In genomic region chr19:46009530-46010510, GRCh38 we compare ENCODE assay signal across 8 cellular contexts. TPM values are rescaled to one million over a fixed set of nuclear protein-coding genes. Genes with fewer than 3 reads are reported as not detected.
DNase-seq lines count a peak whose midpoint lies in the region; ATAC-seq, FAIRE-seq and TF ChIP-seq lines count a peak whose summit lies in the region.

No MANE protein-coding gene starts in this region.

- H3K9me2 ChIP-seq in GM23338 (ENCODE audit: insufficient read depth) = no peaks in the 10 kb centered on the region

- H2BK15ac ChIP-seq in H1 (ENCODE audit: low read length) = no peak overlapping the region

- no peak overlapping the region for H3K14ac ChIP-seq in H1 (ENCODE audit: insufficient read length)

- peaks cover 4% of the 10 kb centered on the region; the same call in 2 of the 3 replicates for H3K4me1 Mint-ChIP-seq in GM23338
- peaks cover 5% of the 10 kb centered on the region for H3K4me1 Mint-ChIP-seq in activated CD8-positive, alpha-beta T cell treated with anti-CD3 and anti-CD28 coated beads for 36 hours (ENCODE audit: low read depth)

- peaks cover 8% of the 10 kb centered on the region for H3K27me3 Mint-ChIP-seq in GM23338 (ENCODE audit: insufficient read depth, low read depth, poor library complexity)
- H3K27me3 Mint-ChIP-seq in activated CD8-positive, alpha-beta T cell treated with anti-CD3 and anti-CD28 coated beads for 36 hours = peaks cover 6% of the 10 kb centered on the region

- POLR2A ChIA-PET in activated CD8-positive, alpha-beta T cell treated with anti-CD3 and anti-CD28 coated beads for 36 hours (lab: Charles Lee) = interaction anchor here (0.6 to 2.6 kb wide), 2 partner anchors 14 to 448 kb away, joined by 3 to 7 read pairs; partner anchors contain the start of gene CCDC61
- POLR2A ChIA-PET in H1 (lab: Charles Lee; ENCODE audit: partially characterized antibody) = no interaction called here

- H3K4me1 ChIP-seq in GM23338 (ENCODE audit: insufficient read depth) = peaks cover 6% of the 10 kb centered on the region; the same call in 1 of the 2 replicates
- H3K4me1 ChIP-seq in H1 (replicated peaks in 1 of 4; ENCODE audit: control insufficient read depth in 3 of 4, insufficient read depth in 4 of 4, low read length in 3 of 4) = peaks cover 0 to 6% (median 5%) of the 10 kb centered on the region in 4 experiments; a peak in 5 of 7 replicates

- no peaks in the 10 kb centered on the region for H3K79me2 ChIP-seq in GM23338 (replicated peaks; ENCODE audit: insufficient read depth)
- no peaks in the 10 kb centered on the region for H3K79me2 ChIP-seq in H1 (ENCODE audit: control insufficient read depth in 1 of 2, insufficient read depth in 2 of 2, low read length in 2 of 2)

- no peak overlapping the region for H3K4ac ChIP-seq in H1 (replicated peaks; ENCODE audit: insufficient read length, low read depth, low read length)

- H2BK5ac ChIP-seq in H1 (ENCODE audit: low read depth, low read length) = no peak overlapping the region; the same call in 1 of the 2 replicates

- H3K27me3 ChIP-seq in GM23338 (ENCODE audit: insufficient read depth) (peaks cover 22% of the 10 kb centered on the region), H1 (replicated peaks in 1 of 4; ENCODE audit: control insufficient read depth in 3 of 4, extremely low read depth in 1 of 4, insufficient read depth in 3 of 4, low read length in 3 of 4) (peaks cover 0 to 7% (median 6%) of the 10 kb centered on the region in 4 experiments; a peak in 4 of 7 replicates)

- intact Hi-C loops in activated CD8-positive, alpha-beta T cell treated with anti-CD3 and anti-CD28 coated beads for 36 hours (cut with micrococcal nuclease) = no loop called here

- no peaks in the 10 kb centered on the region for H3K9me3 ChIP-seq in H1 (ENCODE audit: insufficient read depth in 2 of 2, low read depth in 1 of 2, low read length in 1 of 2)

- CTCF ChIA-PET in activated CD8-positive, alpha-beta T cell treated with anti-CD3 and anti-CD28 coated beads for 36 hours (lab: Charles Lee) = interaction anchor here (0.7 to 2.2 kb wide), 11 partner anchors 8 to 256 kb away, joined by 3 to 12 read pairs (median 4); partner anchors contain the start of genes CCDC61 and FOXA3
- CTCF ChIA-PET in H1 (lab: Charles Lee; ENCODE audit: partially characterized antibody) = interaction anchor here (0.6 to 3.3 kb wide), 36 partner anchors 8 to 482 kb away, joined by 3 to 25 read pairs (median 4); partner anchors contain the start of genes CCDC61, MYPOP and NANOS2

- H4K8ac ChIP-seq in H1 (ENCODE audit: extremely low read depth, insufficient read depth, low read length) = peak overlapping the region; percentile 75

- H3K4me3 ChIP-seq in AG09309 (ENCODE audit: control insufficient read depth, low read depth, low read length) (no peak overlapping the region), GM23338 (no peak overlapping the region), H1 (ENCODE audit: extremely low read depth in 1 of 4, insufficient read depth in 2 of 4, low read depth in 3 of 4, low read length in 4 of 4) (no peak overlapping the region)

- no peak overlapping the region for H2BK12ac ChIP-seq in H1 (ENCODE audit: low read depth, low read length)

- no peak for TF ChIP-seq POLR2A in H1 (IDR thresholded peaks at IDR 0.05; ENCODE audit: control extremely low read depth in 1 of 2, low read depth in 2 of 2, low read length in 2 of 2)

- peak overlapping the region; percentile 5 for H4K91ac ChIP-seq in H1 (replicated peaks; ENCODE audit: insufficient read length, low read length)

- peak; percentile 84 for TF ChIP-seq CTCF in AG09309 (IDR thresholded peaks at IDR 0.05; ENCODE audit: control insufficient read depth, insufficient read depth, low read depth, low read length, missing control alignments)
- peak; percentile 71 to 91 for TF ChIP-seq CTCF in GM23338 (conservative IDR thresholded peaks at IDR 0.05; ENCODE audit: low read depth in 2 of 2)
- TF ChIP-seq CTCF in activated CD8-positive, alpha-beta T cell treated with anti-CD3 and anti-CD28 coated beads for 36 hours (IDR thresholded peaks at IDR 0.05) = peak; percentile 80
- TF ChIP-seq CTCF in H1 (IDR thresholded peaks at IDR 0.05; ENCODE audit: control extremely low read depth in 1 of 3, insufficient read depth in 1 of 3, low read depth in 1 of 3, low read length in 3 of 3) = peak; percentile 75 to 84 (median 82)

- H3K36me3 Mint-ChIP-seq in GM23338 (ENCODE audit: low read depth) = peaks cover 22% of the 10 kb centered on the region
- peaks cover 28% of the 10 kb centered on the region for H3K36me3 Mint-ChIP-seq in activated CD8-positive, alpha-beta T cell treated with anti-CD3 and anti-CD28 coated beads for 36 hours (ENCODE audit: low read depth)

- H3K27ac ChIP-seq in GM23338 (ENCODE audit: low read depth) = 0 out of 2 replicates have a peak overlapping the region, but pooled peaks have one; percentile 45
- no peak overlapping the region for H3K27ac ChIP-seq in H1 (ENCODE audit: low read depth, low read length)

- H3K79me1 ChIP-seq in H1 (ENCODE audit: low read depth, low read length) = no peaks in the 10 kb centered on the region

- H2AFZ ChIP-seq in GM23338 = no peak overlapping the region
- no peak overlapping the region for H2AFZ ChIP-seq in H1 (ENCODE audit: low read length)

- no peaks in the 10 kb centered on the region for H3K9me3 Mint-ChIP-seq in GM23338
- no peaks in the 10 kb centered on the region for H3K9me3 Mint-ChIP-seq in activated CD8-positive, alpha-beta T cell treated with anti-CD3 and anti-CD28 coated beads for 36 hours

- H3K18ac ChIP-seq in H1 (ENCODE audit: extremely low read depth, low read length) = peak overlapping the region; percentile 0; the same call in 1 of the 2 replicates

- peak overlapping the region; percentile 65 for H3K4me2 ChIP-seq in GM23338
- H3K4me2 ChIP-seq in H1 (ENCODE audit: insufficient read depth in 1 of 2, low read depth in 2 of 2, low read length in 2 of 2) = peak overlapping the region in 1 of 2 experiments; percentile 24; a peak in 1 of 4 replicates

- no peak overlapping the region for H2BK120ac ChIP-seq in H1 (replicated peaks; ENCODE audit: low read depth, low read length)

- no peak overlapping the region for H3K4me3 Mint-ChIP-seq in GM23338
- H3K4me3 Mint-ChIP-seq in activated CD8-positive, alpha-beta T cell treated with anti-CD3 and anti-CD28 coated beads for 36 hours = no peak overlapping the region

- no peak overlapping the region for H2AK5ac ChIP-seq in H1 (ENCODE audit: low read depth, low read length)

- no peaks in the 10 kb centered on the region for H3F3A ChIP-seq in GM23338 (replicated peaks; ENCODE audit: low read depth)

- DNase-seq in AG09309 (ENCODE audit: low read depth) (no peak), GM23338 (ENCODE audit: low spot score) (peak; percentile 85), NCI-H526 treated with DMSO at 0.1 percent for 48 hours (lab: John Stamatoyannopoulos, UW) (peak; percentile 44), H1 (ENCODE audit: low read depth in 1 of 2, low spot score in 2 of 2) (peak in 1 of 2 experiments; percentile 95), middle frontal gyrus (ENCODE audit: extremely low spot score, low spot score) (peak; percentile 43), mesenteric fat pad (ENCODE audit: low spot score) (no peak)
- peak; percentile 82 for DNase-seq in activated CD8-positive, alpha-beta T cell treated with anti-CD3 and anti-CD28 coated beads for 36 hours
- peak; percentile 30 to 40 for DNase-seq in stimulated activated CD8-positive, alpha-beta memory T cell treated with anti-CD3 and anti-CD28 coated beads, Interleukin-7, amount 100 ng/mL, for 1 hour (ENCODE audit: low read depth in 2 of 2)

- H3K23ac ChIP-seq in H1 (ENCODE audit: insufficient read length) = no peak overlapping the region

- H3K56ac ChIP-seq in H1 (replicated peaks; ENCODE audit: insufficient read length, low read depth, low read length) = no peak overlapping the region

- H3K23me2 ChIP-seq in H1 (ENCODE audit: low read depth, low read length) = peaks cover 4% of the 10 kb centered on the region; the same call in 1 of the 2 replicates

- H2BK20ac ChIP-seq in H1 (ENCODE audit: low read length) = no peak overlapping the region

- H4K20me1 ChIP-seq in GM23338 (replicated peaks; ENCODE audit: insufficient read depth) = peaks cover 16% of the 10 kb centered on the region
- H4K20me1 ChIP-seq in H1 (replicated peaks in 1 of 2; ENCODE audit: control insufficient read depth in 1 of 2, insufficient read depth in 2 of 2, low read length in 2 of 2) = peaks cover 5 to 8% of the 10 kb centered on the region in 2 experiments

- peak; percentile 61 to 72 for TF ChIP-seq RAD21 in H1 (IDR thresholded peaks at IDR 0.05 in 1 of 2, conservative IDR thresholded peaks at IDR 0.05 in 1 of 2; ENCODE audit: low read depth in 2 of 2, low read length in 2 of 2)

- 66% methylated on average over 28 of the region's 28 CpGs; no CpG with 5 or more reads in 1 of the 2 experiments for WGBS in H1 (ENCODE audit: extremely low coverage in 1 of 2, insufficient coverage in 1 of 2, insufficient read length in 1 of 2, insufficient replicate concordance in 2 of 2, low coverage in 1 of 2, low lambda C conversion rate in 2 of 2, missing lambda C conversion rate in 1 of 2), 2 experiments

- H3K27ac Mint-ChIP-seq in GM23338 = no peak overlapping the region
- H3K27ac Mint-ChIP-seq in activated CD8-positive, alpha-beta T cell treated with anti-CD3 and anti-CD28 coated beads for 36 hours = no peak overlapping the region

- ATAC-seq in GM23338 = peak; percentile 87
- ATAC-seq in activated CD8-positive, alpha-beta T cell treated with anti-CD3 and anti-CD28 coated beads for 36 hours = peak; percentile 94

- no peak for TF ChIP-seq EP300 in H1 (IDR thresholded peaks at IDR 0.05; ENCODE audit: borderline replicate concordance in 1 of 2, low read depth in 2 of 2, low read length in 2 of 2)

- no peak overlapping the region; a peak in 1 of 7 replicates for H3K9ac ChIP-seq in H1 (replicated peaks in 1 of 4; ENCODE audit: extremely low read depth in 1 of 4, low read depth in 3 of 4, low read length in 3 of 4)

- H4K5ac ChIP-seq in H1 (ENCODE audit: insufficient read length, low read depth, low read length) = no peak overlapping the region

- peak; percentile 81 for FAIRE-seq in H1 (lab: Jason Lieb, UNC)

- H3K36me3 ChIP-seq in GM23338 (ENCODE audit: insufficient read depth) (no peaks in the 10 kb centered on the region), H1 (ENCODE audit: control insufficient read depth in 2 of 4, insufficient read depth in 4 of 4, low read length in 3 of 4) (peaks cover 0 to 7% (median 0%) of the 10 kb centered on the region in 4 experiments; a peak in 4 of 8 replicates)

RNA-seq across cellular contexts. Expression of gene PGLYRP1, which starts 13.0 kb away (rescaled TPM):
- not detected in 2 replicates for total RNA-seq in GM23338 (2014; rRNA removed; shearing (Covaris generic))
- 0.33 TPM in 1 of 2 replicates, not detected in the other for polyA plus RNA-seq in GM23338 (2016; fragmentation: Nextera tagmentation; extraction: Ambion mirVana)
- not detected for total RNA-seq in activated CD8-positive, alpha-beta T cell treated with anti-CD3 and anti-CD28 coated beads for 36 hours
- not detected in 2 replicates for total RNA-seq in H1 (2021; fragmentation: NEBNext Ultra II Directional; extraction: Animal tissue kit (Norgen Biotek cat#: 25700))
- polyA plus RNA-seq in H1 (2011; rRNA removed) = not detected in 2 replicates
- 0.17 TPM for polyA plus RNA-seq in H1 (2011; cell fraction: cytosol; rRNA removed)
- not detected for polyA plus RNA-seq in H1 (2011; cell fraction: nucleus; rRNA removed)
- 0.40 to 1.1 TPM (median 1.0 TPM) in 3 of 4 replicates, not detected in the other for polyA plus RNA-seq in H1 (2012, experiment 1 of 2)
- not detected for polyA plus RNA-seq in H1 (2012, experiment 2 of 2)
- polyA plus RNA-seq in H1 (2013, experiment 1 of 2) = not detected
- 0.07 TPM for polyA plus RNA-seq in H1 (2013, experiment 2 of 2)
- not detected in 2 replicates for polyA minus RNA-seq in H1 (2011; rRNA and poly(A)+ RNA removed)
- polyA minus RNA-seq in H1 (2011; cell fraction: cytosol; rRNA and poly(A)+ RNA removed) = not detected
- polyA minus RNA-seq in H1 (2011; cell fraction: nucleus; rRNA and poly(A)+ RNA removed) = not detected
- 1.6 TPM for total RNA-seq in mesenteric fat pad

RNA-seq across cellular contexts. Expression of gene CCDC61, which starts 14.6 kb away (rescaled TPM):
- 16.4 and 22.4 TPM in 2 replicates for total RNA-seq in GM23338 (2014; rRNA removed; shearing (Covaris generic))
- polyA plus RNA-seq in GM23338 (2016; fragmentation: Nextera tagmentation; extraction: Ambion mirVana) (6.7 and 9.8 TPM in 2 replicates), H1 (2011; rRNA removed) (7.8 and 11.5 TPM in 2 replicates)
- 10 to 100 TPM; 26.9 to 29.2 TPM for total RNA-seq in activated CD8-positive, alpha-beta T cell treated with anti-CD3 and anti-CD28 coated beads for 36 hours
- total RNA-seq in H1 (2021; fragmentation: NEBNext Ultra II Directional; extraction: Animal tissue kit (Norgen Biotek cat#: 25700)) = 16.1 and 17.4 TPM in 2 replicates
- 10.1 TPM for polyA plus RNA-seq in H1 (2011; cell fraction: cytosol; rRNA removed)
- 28.3 TPM for polyA plus RNA-seq in H1 (2011; cell fraction: nucleus; rRNA removed)
- polyA plus RNA-seq in H1 (2012, experiment 1 of 2) = 8.6 to 11.4 TPM (median 10.5 TPM) in 4 replicates
- polyA plus RNA-seq in H1 (2012, experiment 2 of 2) = 7.5 TPM
- polyA plus RNA-seq in H1 (2013, experiment 1 of 2) = 7.2 TPM
- 7.1 TPM for polyA plus RNA-seq in H1 (2013, experiment 2 of 2)
- 4.9 and 6.1 TPM in 2 replicates for polyA minus RNA-seq in H1 (2011; rRNA and poly(A)+ RNA removed)
- 11.1 TPM for polyA minus RNA-seq in H1 (2011; cell fraction: cytosol; rRNA and poly(A)+ RNA removed)
- polyA minus RNA-seq in H1 (2011; cell fraction: nucleus; rRNA and poly(A)+ RNA removed) = 36.0 TPM
- 9.8 TPM for total RNA-seq in mesenteric fat pad

RNA-seq across cellular contexts. Expression of gene IGFL4, which starts 31.0 kb away (rescaled TPM):
- total RNA-seq in GM23338 (2014; rRNA removed; shearing (Covaris generic)) = 0.87 and 1.0 TPM in 2 replicates
- polyA plus RNA-seq in GM23338 (2016; fragmentation: Nextera tagmentation; extraction: Ambion mirVana) (0.06 and 0.23 TPM in 2 replicates), H1 (2011; rRNA removed) (0.05 TPM in 2 replicates)
- total RNA-seq in activated CD8-positive, alpha-beta T cell treated with anti-CD3 and anti-CD28 coated beads for 36 hours = not detected
- 0.11 TPM in 1 of 2 replicates, not detected in the other for total RNA-seq in H1 (2021; fragmentation: NEBNext Ultra II Directional; extraction: Animal tissue kit (Norgen Biotek cat#: 25700))
- polyA plus RNA-seq in H1 (2011; cell fraction: cytosol; rRNA removed) = 0.34 TPM
- polyA plus RNA-seq in H1 (2011; cell fraction: nucleus; rRNA removed) = 0.54 TPM
- polyA plus RNA-seq in H1 (2012, experiment 1 of 2) = 0.28 to 0.57 TPM (median 0.37 TPM) in 4 replicates
- not detected for polyA plus RNA-seq in H1 (2012, experiment 2 of 2)
- polyA plus RNA-seq in H1 (2013, experiment 1 of 2) = 0.24 TPM
- polyA plus RNA-seq in H1 (2013, experiment 2 of 2) = 0.17 TPM
- polyA minus RNA-seq in H1 (2011; rRNA and poly(A)+ RNA removed) = 0.13 TPM in 1 of 2 replicates, not detected in the other
- not detected for polyA minus RNA-seq in H1 (2011; cell fraction: cytosol; rRNA and poly(A)+ RNA removed)
- polyA minus RNA-seq in H1 (2011; cell fraction: nucleus; rRNA and poly(A)+ RNA removed) = 1.00 TPM
- not detected for total RNA-seq in mesenteric fat pad

RNA-seq across cellular contexts. Expression of gene NOVA2, which starts 36.2 kb away (rescaled TPM):
- 13.7 and 14.9 TPM in 2 replicates for total RNA-seq in GM23338 (2014; rRNA removed; shearing (Covaris generic))
- polyA plus RNA-seq in GM23338 (2016; fragmentation: Nextera tagmentation; extraction: Ambion mirVana) (5.1 and 5.3 TPM in 2 replicates), H1 (2011; rRNA removed) (3.2 and 4.5 TPM in 2 replicates)
- total RNA-seq in activated CD8-positive, alpha-beta T cell treated with anti-CD3 and anti-CD28 coated beads for 36 hours = not detected
- total RNA-seq in H1 (2021; fragmentation: NEBNext Ultra II Directional; extraction: Animal tissue kit (Norgen Biotek cat#: 25700)) = 22.7 and 24.6 TPM in 2 replicates
- polyA plus RNA-seq in H1 (2011; cell fraction: cytosol; rRNA removed) = 2.7 TPM
- 4.4 TPM for polyA plus RNA-seq in H1 (2011; cell fraction: nucleus; rRNA removed)
- 11.1 to 12.7 TPM (median 11.8 TPM) in 4 replicates for polyA plus RNA-seq in H1 (2012, experiment 1 of 2)
- polyA plus RNA-seq in H1 (2012, experiment 2 of 2) = 10.4 TPM
- polyA plus RNA-seq in H1 (2013, experiment 1 of 2) = 8.0 TPM
- 7.7 TPM for polyA plus RNA-seq in H1 (2013, experiment 2 of 2)
- polyA minus RNA-seq in H1 (2011; rRNA and poly(A)+ RNA removed) = 6.2 and 7.1 TPM in 2 replicates
- polyA minus RNA-seq in H1 (2011; cell fraction: cytosol; rRNA and poly(A)+ RNA removed) = 10.1 TPM
- polyA minus RNA-seq in H1 (2011; cell fraction: nucleus; rRNA and poly(A)+ RNA removed) = 4.7 TPM
- 15.4 TPM for total RNA-seq in mesenteric fat pad

Comparison
In these comparisons a context has a peak if more than half of its experiments do, and no peak if none do; other contexts are left out.
1. DNase-seq: peak in GM23338 (single experiment), NCI-H526 treated with DMSO at 0.1 percent for 48 hours (single experiment), activated CD8-positive, alpha-beta T cell treated with anti-CD3 and anti-CD28 coated beads for 36 hours (single experiment), middle frontal gyrus (single experiment) and stimulated activated CD8-positive, alpha-beta memory T cell treated with anti-CD3 and anti-CD28 coated beads, Interleukin-7, amount 100 ng/mL, for 1 hour (2 of 2); none in AG09309 (single experiment) and mesenteric fat pad (single experiment).
2. Peak in every context shown above with its lines, with median percentiles within 50 percentile points of each other: CTCF ChIP-seq.